ENCODE assay signal across 11 cellular contexts in genomic region chr21:43824250-43824882, GRCh38. TPM values are rescaled to one million over a fixed set of nuclear protein-coding genes. Genes with fewer than 3 reads are reported as not detected.
DNase-seq lines count a peak whose midpoint lies in the region; ATAC-seq and TF ChIP-seq lines count a peak whose summit lies in the region.
"Had no signal": no experiment of that assay in that cellular context is flagged by ENCODE, and none has a peak within 500 bp of the region (broad histone marks: within the 10 kb centered on the region; RNA-seq: fewer than 3 reads in every experiment).

No MANE protein-coding gene starts in this region.

- 84 to 86% methylated on average over 14 of the region's 14 CpGs for WGBS in sigmoid colon, 2 donors

- no peak for TF ChIP-seq EP300 in sigmoid colon (IDR thresholded peaks at IDR 0.05)

- ATAC-seq in HG02870 (IDR thresholded peaks at IDR 0.05; ENCODE audit: unreplicated experiment), result no peak

- H3K27ac ChIP-seq in sigmoid colon, result no peak overlapping the region
- H3K27ac ChIP-seq: vagina had no signal

- no peak for TF ChIP-seq CTCF in fibroblast of mammary gland (conservative IDR thresholded peaks at IDR 0.05; ENCODE audit: control insufficient read depth, insufficient read depth, low read depth, low read length)
- no peak for TF ChIP-seq CTCF in sigmoid colon (IDR thresholded peaks at IDR 0.05)

- H3K4me3 ChIP-seq in fibroblast of mammary gland (ENCODE audit: control insufficient read depth, low read depth, low read length), result no peak overlapping the region
- H3K4me3 ChIP-seq in sigmoid colon, result no peak overlapping the region
- H3K4me3 ChIP-seq: mucosa of descending colon, vagina had no signal

- no peaks in the 10 kb centered on the region for H3K36me3 ChIP-seq in sigmoid colon
- H3K36me3 ChIP-seq: vagina had no signal

- DNase-seq in GM03348 (ENCODE audit: low spot score) (peak; percentile 90), RPMI7951 (ENCODE audit: low read depth) (peak; percentile 59), fibroblast of mammary gland (ENCODE audit: low read depth) (peak; percentile 71), sigmoid colon (peak; percentile 51), NCI-H2196 (lab: John Stamatoyannopoulos, UW; ENCODE audit: unreplicated experiment) (no peak), NCI-H2029 (lab: John Stamatoyannopoulos, UW) (no peak), DMS 273 treated with DMSO at 0.1 percent for 48 hours (lab: John Stamatoyannopoulos, UW) (no peak)
- DNase-seq: NCI-H524 had no signal

- H3K27me3 ChIP-seq in sigmoid colon, result peaks cover 0 to 19% (median 6%) of the 10 kb centered on the region in 3 donors
- H3K27me3 ChIP-seq: vagina had no signal

- no peaks in the 10 kb centered on the region for H3K9me3 ChIP-seq in sigmoid colon
- H3K9me3 ChIP-seq: mucosa of descending colon, vagina had no signal

- no peak for TF ChIP-seq POLR2A in sigmoid colon (IDR thresholded peaks at IDR 0.05)

- intact Hi-C loops in sigmoid colon (cut with DNase I), result no loop called here

- peaks cover 0 to 5% (median 2%) of the 10 kb centered on the region in 4 donors for H3K4me1 ChIP-seq in sigmoid colon
- H3K4me1 ChIP-seq: vagina had no signal

RNA-seq across cellular contexts. Expression of gene RRP1, which starts 35.0 kb away (rescaled TPM):
- 12.8 and 19.6 TPM in 2 replicates for total RNA-seq in RPMI7951 (2014; rRNA removed; shearing (Covaris generic))
- total RNA-seq in sigmoid colon, result 10 to 100 TPM; 10.3 to 16.1 (median 11.8) TPM
- 10 to 100 TPM in 1 of 3 donors, 1 to 10 TPM in 2; 3.9 to 16.2 (median 5.4) TPM for polyA plus RNA-seq in sigmoid colon

RNA-seq across cellular contexts. Expression of gene AGPAT3, which starts 40.7 kb away (rescaled TPM):
- 18.3 and 23.3 TPM in 2 replicates for total RNA-seq in RPMI7951 (2014; rRNA removed; shearing (Covaris generic))
- 10 to 100 TPM; 18.9 to 26.6 (median 19.8) TPM for total RNA-seq in sigmoid colon
- polyA plus RNA-seq in sigmoid colon, result 10 to 100 TPM; 14.4 to 48.5 (median 33.3) TPM

RNA-seq across cellular contexts. Expression of gene CSTB, which starts 48.3 kb away (rescaled TPM):
- 17.6 and 25.7 TPM in 2 replicates for total RNA-seq in RPMI7951 (2014; rRNA removed; shearing (Covaris generic))
- total RNA-seq in sigmoid colon, result 1 to 10 TPM; 7.1 to 9.7 (median 7.8) TPM
- polyA plus RNA-seq in sigmoid colon, result 100 to 1,000 TPM in 2 of 3 donors, 10 to 100 TPM in 1; 76.0 to 167 (median 101) TPM

Comparison
In these comparisons a context has a peak if more than half of its experiments do, and no peak if none do; other contexts are left out.
1. DNase-seq: peak in GM03348 (single experiment), RPMI7951 (single experiment), fibroblast of mammary gland (single experiment) and sigmoid colon (single experiment); none in NCI-H2196 (single experiment), NCI-H2029 (single experiment) and DMS 273 treated with DMSO at 0.1 percent for 48 hours (single experiment).